ENCODE assay signal across 8 cellular contexts in genomic region chr19:45442408-45442926, GRCh38. TPM values are rescaled to one million over a fixed set of nuclear protein-coding genes. Genes with fewer than 3 reads are reported as not detected.
DNase-seq lines count a peak whose midpoint lies in the region; ATAC-seq and TF ChIP-seq lines count a peak whose summit lies in the region.

No MANE protein-coding gene starts in this region.

- H3K79me2 ChIP-seq in neural progenitor cell (ENCODE audit: low read depth): no peaks in the 10 kb centered on the region

- no peak for ATAC-seq in HG03469 (IDR thresholded peaks at IDR 0.05; ENCODE audit: unreplicated experiment)

- no peak overlapping the region for H2AFZ ChIP-seq in neural progenitor cell (replicated peaks)

- H3K9me3 Mint-ChIP-seq in IgD-negative memory B cell (no peaks in the 10 kb centered on the region), neural progenitor cell (no peaks in the 10 kb centered on the region)

- H3K9me3 ChIP-seq in neural progenitor cell (ENCODE audit: low read depth): no peaks in the 10 kb centered on the region

- H3K36me3 Mint-ChIP-seq in IgD-negative memory B cell (peaks cover 2% of the 10 kb centered on the region), neural progenitor cell (no peaks in the 10 kb centered on the region)

- H3K36me3 ChIP-seq in neural progenitor cell: no peaks in the 10 kb centered on the region

- H3K27me3 ChIP-seq in neural progenitor cell: peaks cover 9% of the 10 kb centered on the region

- H3K4me3 ChIP-seq in coronary artery (no peak overlapping the region), neural progenitor cell (no peak overlapping the region)

- no peaks in the 10 kb centered on the region for H3K27me3 Mint-ChIP-seq in IgD-negative memory B cell
- H3K27me3 Mint-ChIP-seq in neural progenitor cell (ENCODE audit: insufficient read depth, low read depth): peaks cover 19% of the 10 kb centered on the region

- peak overlapping the region; percentile 39 to 93 (median 82) for H3K4me3 Mint-ChIP-seq in IgD-negative memory B cell
- H3K4me3 Mint-ChIP-seq in neural progenitor cell: peak overlapping the region; percentile 90

- peaks cover 11% of the 10 kb centered on the region for H3K4me1 ChIP-seq in neural progenitor cell

- H3K27ac ChIP-seq in coronary artery (peak overlapping the region; percentile 93 to 97), neural progenitor cell (no peak overlapping the region)

- peaks cover 62% of the 10 kb centered on the region for H3F3A ChIP-seq in neural progenitor cell (ENCODE audit: low read depth)

- H3K4me1 Mint-ChIP-seq in IgD-negative memory B cell (peaks cover 25 to 35% (median 32%) of the 10 kb centered on the region in 3 donors), neural progenitor cell (peaks cover 43% of the 10 kb centered on the region)

- DNase-seq in ACHN (peak; percentile 14), coronary artery (ENCODE audit: low spot score) (no peak), neural progenitor cell (ENCODE audit: low spot score) (no peak), GM19240 (ENCODE audit: insufficient read length, low spot score) (no peak), OCI-M1 (lab: John Stamatoyannopoulos, UW) (no peak)
- no peak for DNase-seq in activated effector memory CD4-positive, alpha-beta T cell treated with Interleukin-2 at 50 U/mL for 16 hours

- in situ Hi-C loops in ACHN (cut with HindIII; ENCODE audit: low pct_ligation_motif_present, low pct_unique_long_range_greater_than_20kb, low sequenced_read_pairs): no loop called here

- H4K20me1 ChIP-seq in neural progenitor cell (ENCODE audit: low read depth): no peaks in the 10 kb centered on the region

- no peak for TF ChIP-seq CTCF in coronary artery (IDR thresholded peaks at IDR 0.05)
- no peak for TF ChIP-seq CTCF in neural progenitor cell (IDR thresholded peaks at IDR 0.05)

- peak overlapping the region; percentile 97 for H3K4me2 ChIP-seq in neural progenitor cell

- H3K27ac Mint-ChIP-seq in IgD-negative memory B cell (peak overlapping the region; percentile 81 to 98 (median 97)), neural progenitor cell (peak overlapping the region; percentile 94)

- H3K9ac ChIP-seq in neural progenitor cell: no peak overlapping the region

RNA-seq across cellular contexts. Expression of gene ERCC1, which starts 18.8 kb away (rescaled TPM):
- polyA plus RNA-seq in IgD-negative memory B cell: 50.2 TPM
- 46.0 and 74.5 TPM in 2 replicates for total RNA-seq in neural progenitor cell (ENCODE audit: low replicate concordance)

RNA-seq across cellular contexts. Expression of gene FOSB, which starts 25.3 kb away (rescaled TPM):
- polyA plus RNA-seq in IgD-negative memory B cell: 48.1 TPM
- 2.3 and 5.4 TPM in 2 replicates for total RNA-seq in neural progenitor cell (ENCODE audit: low replicate concordance)

RNA-seq across cellular contexts. Expression of gene POLR1G, which starts 36.0 kb away (rescaled TPM):
- 2.2 TPM for polyA plus RNA-seq in IgD-negative memory B cell
- 5.5 and 6.8 TPM in 2 replicates for total RNA-seq in neural progenitor cell (ENCODE audit: low replicate concordance)

RNA-seq across cellular contexts. Expression of gene PPP1R13L, which starts 37.6 kb away (rescaled TPM):
- 1.6 TPM for polyA plus RNA-seq in IgD-negative memory B cell
- total RNA-seq in neural progenitor cell (ENCODE audit: low replicate concordance): 2.9 and 8.6 TPM in 2 replicates

RNA-seq across cellular contexts. Expression of gene RTN2, which starts 54.4 kb away (rescaled TPM):
- polyA plus RNA-seq in IgD-negative memory B cell: 0.71 TPM
- total RNA-seq in neural progenitor cell (ENCODE audit: low replicate concordance): 4.8 and 10.4 TPM in 2 replicates
